ENCODE assay signal across 1 cellular context in the genomic region with DNA sequence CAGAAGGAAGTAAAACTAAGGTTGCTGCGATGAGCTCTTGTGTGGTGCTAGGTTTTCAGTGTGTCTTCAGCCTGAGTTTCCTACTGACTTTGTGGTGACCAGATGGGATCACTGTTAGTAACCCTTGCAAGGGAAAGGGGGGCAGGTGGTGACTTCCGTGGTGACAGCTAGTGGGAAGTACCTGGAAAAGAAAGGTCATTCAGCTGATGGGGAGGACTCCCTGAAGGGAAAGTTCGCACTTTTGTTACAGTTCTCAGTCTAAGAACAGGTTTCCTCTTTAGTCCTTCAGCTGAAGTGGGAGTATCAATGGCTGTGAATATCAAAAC.
TF ChIP-seq lines count a peak whose summit lies in the region.

No MANE protein-coding gene starts in this region.

TF ChIP-seq in GM12878, 131 proteins besides CTCF, POLR2A, EP300 and RAD21 (continued from another document):
- TF ChIP-seq ASH2L (IDR thresholded peaks at IDR 0.05; ENCODE audit: borderline replicate concordance, low read depth), result no peak
- TF ChIP-seq FOS (IDR thresholded peaks at IDR 0.05; ENCODE audit: borderline replicate concordance, extremely low read depth, insufficient read length), result no peak
- TF ChIP-seq MEF2B (IDR thresholded peaks at IDR 0.05; ENCODE audit: partially characterized antibody, poor library complexity, severe bottlenecking), result no peak
- TF ChIP-seq, protein P1, sequence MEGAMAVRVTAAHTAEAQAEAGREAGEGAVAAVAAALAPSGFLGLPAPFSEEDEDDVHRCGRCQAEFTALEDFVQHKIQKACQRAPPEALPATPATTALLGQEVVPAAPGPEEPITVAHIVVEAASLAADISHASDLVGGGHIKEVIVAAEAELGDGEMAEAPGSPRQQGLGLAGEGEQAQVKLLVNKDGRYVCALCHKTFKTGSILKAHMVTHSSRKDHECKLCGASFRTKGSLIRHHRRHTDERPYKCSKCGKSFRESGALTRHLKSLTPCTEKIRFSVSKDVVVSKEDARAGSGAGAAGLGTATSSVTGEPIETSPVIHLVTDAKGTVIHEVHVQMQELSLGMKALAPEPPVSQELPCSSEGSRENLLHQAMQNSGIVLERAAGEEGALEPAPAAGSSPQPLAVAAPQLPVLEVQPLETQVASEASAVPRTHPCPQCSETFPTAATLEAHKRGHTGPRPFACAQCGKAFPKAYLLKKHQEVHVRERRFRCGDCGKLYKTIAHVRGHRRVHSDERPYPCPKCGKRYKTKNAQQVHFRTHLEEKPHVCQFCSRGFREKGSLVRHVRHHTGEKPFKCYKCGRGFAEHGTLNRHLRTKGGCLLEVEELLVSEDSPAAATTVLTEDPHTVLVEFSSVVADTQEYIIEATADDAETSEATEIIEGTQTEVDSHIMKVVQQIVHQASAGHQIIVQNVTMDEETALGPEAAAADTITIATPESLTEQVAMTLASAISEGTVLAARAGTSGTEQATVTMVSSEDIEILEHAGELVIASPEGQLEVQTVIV (IDR thresholded peaks at IDR 0.05; ENCODE audit: borderline replicate concordance, partially characterized antibody), result no peak
- no peak for TF ChIP-seq TCF7 (IDR thresholded peaks at IDR 0.05; ENCODE audit: borderline replicate concordance)
- no peak for TF ChIP-seq ZSCAN29 (IDR thresholded peaks at IDR 0.05)
- TF ChIP-seq, protein P2, sequence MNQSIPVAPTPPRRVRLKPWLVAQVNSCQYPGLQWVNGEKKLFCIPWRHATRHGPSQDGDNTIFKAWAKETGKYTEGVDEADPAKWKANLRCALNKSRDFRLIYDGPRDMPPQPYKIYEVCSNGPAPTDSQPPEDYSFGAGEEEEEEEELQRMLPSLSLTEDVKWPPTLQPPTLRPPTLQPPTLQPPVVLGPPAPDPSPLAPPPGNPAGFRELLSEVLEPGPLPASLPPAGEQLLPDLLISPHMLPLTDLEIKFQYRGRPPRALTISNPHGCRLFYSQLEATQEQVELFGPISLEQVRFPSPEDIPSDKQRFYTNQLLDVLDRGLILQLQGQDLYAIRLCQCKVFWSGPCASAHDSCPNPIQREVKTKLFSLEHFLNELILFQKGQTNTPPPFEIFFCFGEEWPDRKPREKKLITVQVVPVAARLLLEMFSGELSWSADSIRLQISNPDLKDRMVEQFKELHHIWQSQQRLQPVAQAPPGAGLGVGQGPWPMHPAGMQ (IDR thresholded peaks at IDR 0.05; ENCODE audit: borderline replicate concordance), result no peak
- TF ChIP-seq ZBED1 (IDR thresholded peaks at IDR 0.05; ENCODE audit: borderline replicate concordance), result peak; percentile 22; the same call in 1 of the 2 replicates
- TF ChIP-seq, protein P3, sequence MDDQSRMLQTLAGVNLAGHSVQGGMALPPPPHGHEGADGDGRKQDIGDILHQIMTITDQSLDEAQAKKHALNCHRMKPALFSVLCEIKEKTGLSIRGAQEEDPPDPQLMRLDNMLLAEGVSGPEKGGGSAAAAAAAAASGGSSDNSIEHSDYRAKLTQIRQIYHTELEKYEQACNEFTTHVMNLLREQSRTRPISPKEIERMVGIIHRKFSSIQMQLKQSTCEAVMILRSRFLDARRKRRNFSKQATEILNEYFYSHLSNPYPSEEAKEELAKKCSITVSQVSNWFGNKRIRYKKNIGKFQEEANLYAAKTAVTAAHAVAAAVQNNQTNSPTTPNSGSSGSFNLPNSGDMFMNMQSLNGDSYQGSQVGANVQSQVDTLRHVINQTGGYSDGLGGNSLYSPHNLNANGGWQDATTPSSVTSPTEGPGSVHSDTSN (IDR thresholded peaks at IDR 0.05; ENCODE audit: insufficient replicate concordance, low read depth, low read length), result no peak
- TF ChIP-seq, protein P4, sequence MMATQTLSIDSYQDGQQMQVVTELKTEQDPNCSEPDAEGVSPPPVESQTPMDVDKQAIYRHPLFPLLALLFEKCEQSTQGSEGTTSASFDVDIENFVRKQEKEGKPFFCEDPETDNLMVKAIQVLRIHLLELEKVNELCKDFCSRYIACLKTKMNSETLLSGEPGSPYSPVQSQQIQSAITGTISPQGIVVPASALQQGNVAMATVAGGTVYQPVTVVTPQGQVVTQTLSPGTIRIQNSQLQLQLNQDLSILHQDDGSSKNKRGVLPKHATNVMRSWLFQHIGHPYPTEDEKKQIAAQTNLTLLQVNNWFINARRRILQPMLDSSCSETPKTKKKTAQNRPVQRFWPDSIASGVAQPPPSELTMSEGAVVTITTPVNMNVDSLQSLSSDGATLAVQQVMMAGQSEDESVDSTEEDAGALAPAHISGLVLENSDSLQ (IDR thresholded peaks at IDR 0.05), result no peak
- TF ChIP-seq, protein P5, sequence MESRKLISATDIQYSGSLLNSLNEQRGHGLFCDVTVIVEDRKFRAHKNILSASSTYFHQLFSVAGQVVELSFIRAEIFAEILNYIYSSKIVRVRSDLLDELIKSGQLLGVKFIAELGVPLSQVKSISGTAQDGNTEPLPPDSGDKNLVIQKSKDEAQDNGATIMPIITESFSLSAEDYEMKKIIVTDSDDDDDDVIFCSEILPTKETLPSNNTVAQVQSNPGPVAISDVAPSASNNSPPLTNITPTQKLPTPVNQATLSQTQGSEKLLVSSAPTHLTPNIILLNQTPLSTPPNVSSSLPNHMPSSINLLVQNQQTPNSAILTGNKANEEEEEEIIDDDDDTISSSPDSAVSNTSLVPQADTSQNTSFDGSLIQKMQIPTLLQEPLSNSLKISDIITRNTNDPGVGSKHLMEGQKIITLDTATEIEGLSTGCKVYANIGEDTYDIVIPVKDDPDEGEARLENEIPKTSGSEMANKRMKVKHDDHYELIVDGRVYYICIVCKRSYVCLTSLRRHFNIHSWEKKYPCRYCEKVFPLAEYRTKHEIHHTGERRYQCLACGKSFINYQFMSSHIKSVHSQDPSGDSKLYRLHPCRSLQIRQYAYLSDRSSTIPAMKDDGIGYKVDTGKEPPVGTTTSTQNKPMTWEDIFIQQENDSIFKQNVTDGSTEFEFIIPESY (IDR thresholded peaks at IDR 0.05), result no peak
- no peak for TF ChIP-seq CBFB (IDR thresholded peaks at IDR 0.05; ENCODE audit: low read depth)
- TF ChIP-seq CEBPB (IDR thresholded peaks at IDR 0.05; ENCODE audit: borderline replicate concordance in 1 of 2, low read depth in 2 of 2, low read length in 2 of 2), result 0 out of 4 replicates have a peak, but pooled peaks of 1 of the 2 experiments have one; percentile 47
- no peak for TF ChIP-seq SREBF2 (IDR thresholded peaks at IDR 0.05; ENCODE audit: low read length)
- TF ChIP-seq FOXM1 (IDR thresholded peaks at IDR 0.05; ENCODE audit: low read depth, low read length), result no peak
- TF ChIP-seq ESRRA (IDR thresholded peaks at IDR 0.05; ENCODE audit: low read length), result no peak
- TF ChIP-seq, protein P6, sequence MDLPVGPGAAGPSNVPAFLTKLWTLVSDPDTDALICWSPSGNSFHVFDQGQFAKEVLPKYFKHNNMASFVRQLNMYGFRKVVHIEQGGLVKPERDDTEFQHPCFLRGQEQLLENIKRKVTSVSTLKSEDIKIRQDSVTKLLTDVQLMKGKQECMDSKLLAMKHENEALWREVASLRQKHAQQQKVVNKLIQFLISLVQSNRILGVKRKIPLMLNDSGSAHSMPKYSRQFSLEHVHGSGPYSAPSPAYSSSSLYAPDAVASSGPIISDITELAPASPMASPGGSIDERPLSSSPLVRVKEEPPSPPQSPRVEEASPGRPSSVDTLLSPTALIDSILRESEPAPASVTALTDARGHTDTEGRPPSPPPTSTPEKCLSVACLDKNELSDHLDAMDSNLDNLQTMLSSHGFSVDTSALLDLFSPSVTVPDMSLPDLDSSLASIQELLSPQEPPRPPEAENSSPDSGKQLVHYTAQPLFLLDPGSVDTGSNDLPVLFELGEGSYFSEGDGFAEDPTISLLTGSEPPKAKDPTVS (IDR thresholded peaks at IDR 0.05; ENCODE audit: low read depth, low read length), result no peak
- TF ChIP-seq, protein P7, sequence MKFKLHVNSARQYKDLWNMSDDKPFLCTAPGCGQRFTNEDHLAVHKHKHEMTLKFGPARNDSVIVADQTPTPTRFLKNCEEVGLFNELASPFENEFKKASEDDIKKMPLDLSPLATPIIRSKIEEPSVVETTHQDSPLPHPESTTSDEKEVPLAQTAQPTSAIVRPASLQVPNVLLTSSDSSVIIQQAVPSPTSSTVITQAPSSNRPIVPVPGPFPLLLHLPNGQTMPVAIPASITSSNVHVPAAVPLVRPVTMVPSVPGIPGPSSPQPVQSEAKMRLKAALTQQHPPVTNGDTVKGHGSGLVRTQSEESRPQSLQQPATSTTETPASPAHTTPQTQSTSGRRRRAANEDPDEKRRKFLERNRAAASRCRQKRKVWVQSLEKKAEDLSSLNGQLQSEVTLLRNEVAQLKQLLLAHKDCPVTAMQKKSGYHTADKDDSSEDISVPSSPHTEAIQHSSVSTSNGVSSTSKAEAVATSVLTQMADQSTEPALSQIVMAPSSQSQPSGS (IDR thresholded peaks at IDR 0.05; ENCODE audit: low read length), result 0 out of 2 replicates have a peak, but pooled peaks have one; percentile 46
- no peak for TF ChIP-seq STAT1 (conservative IDR thresholded peaks at IDR 0.05)
- TF ChIP-seq DPF2 (IDR thresholded peaks at IDR 0.05), result 0 out of 2 replicates have a peak, but pooled peaks have one; percentile 31
- TF ChIP-seq CREM (IDR thresholded peaks at IDR 0.05; ENCODE audit: low read depth), result peak; percentile 43; the same call in 1 of the 2 replicates
- TF ChIP-seq NR2F1 (conservative IDR thresholded peaks at IDR 0.05), result peak; percentile 52; the same call in 1 of the 2 replicates
- 0 out of 2 replicates have a peak, but pooled peaks have one; percentile 16 for TF ChIP-seq MTA2 (IDR thresholded peaks at IDR 0.05; ENCODE audit: low read depth)
- TF ChIP-seq NFIC (IDR thresholded peaks at IDR 0.05; ENCODE audit: low read depth, low read length), result peak; percentile 57; the same call in 1 of the 2 replicates
